ENCODE assay signal across 13 cellular contexts in genomic region chr1:15206418-15207030, GRCh38. TPM values are rescaled to one million over a fixed set of nuclear protein-coding genes. Genes with fewer than 3 reads are reported as not detected.
DNase-seq lines count a peak whose midpoint lies in the region; ATAC-seq and TF ChIP-seq lines count a peak whose summit lies in the region.
"Had no signal": no experiment of that assay in that cellular context is flagged by ENCODE, and none has a peak within 500 bp of the region (broad histone marks: within the 10 kb centered on the region; RNA-seq: fewer than 3 reads in every experiment).

No MANE protein-coding gene starts in this region.

- H3K23me2 ChIP-seq in H9 (ENCODE audit: insufficient read length, low read depth, low read length, poor library complexity, severe bottlenecking) = no peaks in the 10 kb centered on the region

- no peak overlapping the region for H3K14ac ChIP-seq in H9 (ENCODE audit: insufficient read depth, low read length)

- no peaks in the 10 kb centered on the region; the same call in 1 of the 2 replicates for H3K4me1 ChIP-seq in H9 (ENCODE audit: insufficient read depth, low read length)
- peaks cover 7% of the 10 kb centered on the region for H3K4me1 ChIP-seq in RWPE2 (ENCODE audit: insufficient read depth, poor library complexity, severe bottlenecking)
- H3K4me1 ChIP-seq in Karpas-422 (ENCODE audit: low read length) = no peaks in the 10 kb centered on the region

- H3K4ac ChIP-seq in H9 (ENCODE audit: low read depth, low read length) = no peak overlapping the region

- H3K79me2 ChIP-seq in H9 (ENCODE audit: insufficient read depth, low read length) (no peaks in the 10 kb centered on the region), Karpas-422 (ENCODE audit: low read length) (no peaks in the 10 kb centered on the region)

- no peak overlapping the region for H4K5ac ChIP-seq in H9 (ENCODE audit: insufficient read length, low read depth, low read length)

- H3K9me3 Mint-ChIP-seq in H9 (no peaks in the 10 kb centered on the region; a peak in 1 of 5 replicates), glutamatergic neuron (ENCODE audit: unreplicated experiment) (peaks cover 3% of the 10 kb centered on the region), progenitor cell of endocrine pancreas (ENCODE audit: low read depth) (no peaks in the 10 kb centered on the region)

- no peaks in the 10 kb centered on the region for H3K9me2 ChIP-seq in Karpas-422 (replicated peaks; ENCODE audit: insufficient read depth, low read length)

- no peak overlapping the region for H3K4me3 ChIP-seq in RWPE2 (ENCODE audit: severe bottlenecking)
- H3K4me3 ChIP-seq in Karpas-422 (ENCODE audit: low read length) = no peak overlapping the region

- H3K4me3 Mint-ChIP-seq in H9 (peak overlapping the region; percentile 47 to 74), glutamatergic neuron (ENCODE audit: unreplicated experiment) (peak overlapping the region; percentile 25), progenitor cell of endocrine pancreas (ENCODE audit: low read depth) (peak overlapping the region; percentile 2)

- no peak overlapping the region for H2BK20ac ChIP-seq in H9 (ENCODE audit: low read depth, low read length, poor library complexity, severe bottlenecking)

- H3T11ph ChIP-seq in H9 (ENCODE audit: low read length) = no peak overlapping the region

- H3K9ac ChIP-seq in H9 (ENCODE audit: extremely low read depth, insufficient read length, low read length) (no peak overlapping the region), Karpas-422 (ENCODE audit: low read length) (no peak overlapping the region)

- H2AK5ac ChIP-seq in H9 (ENCODE audit: insufficient read length, low read length) = no peak overlapping the region

- DNase-seq in H9 = no peak
- no peak for DNase-seq in RWPE2 (ENCODE audit: low spot score)
- DNase-seq in glutamatergic neuron = no peak
- DNase-seq in progenitor cell of endocrine pancreas (ENCODE audit: low spot score, unreplicated experiment) = no peak
- DNase-seq in Karpas-422 = no peak
- DNase-seq: activated CD4-positive, alpha-beta T cell treated with anti-CD3 and anti-CD28 coated beads, Interleukin-2, amount 50 U/mL, for 48 hours; activated naive CD4-positive, alpha-beta T cell treated with anti-CD3 and anti-CD28 coated beads, Interleukin-2, amount 50 U/mL, for 16 hours; COR-L47; effector CD8-positive, alpha-beta T cell; MV-4-11 had no signal

- no peak overlapping the region for H4K8ac ChIP-seq in H9 (replicated peaks; ENCODE audit: insufficient read length, low read depth, low read length)

- peak overlapping the region; percentile 18 for H3K27ac ChIP-seq in H9 (ENCODE audit: insufficient read length, low read depth, low read length)
- no peak overlapping the region for H3K27ac ChIP-seq in RWPE2 (ENCODE audit: poor library complexity, severe bottlenecking)
- no peak overlapping the region for H3K27ac ChIP-seq in Karpas-422 (ENCODE audit: low read length)

- no peak overlapping the region for H3K23ac ChIP-seq in H9 (ENCODE audit: insufficient read length, low read depth, low read length)

- H3K27me3 Mint-ChIP-seq in H9 (ENCODE audit: low read depth) = no peaks in the 10 kb centered on the region
- peaks cover 5% of the 10 kb centered on the region for H3K27me3 Mint-ChIP-seq in glutamatergic neuron (ENCODE audit: unreplicated experiment)
- H3K27me3 Mint-ChIP-seq in progenitor cell of endocrine pancreas = no peaks in the 10 kb centered on the region

- H2BK120ac ChIP-seq in H9 (ENCODE audit: low read depth, low read length, poor library complexity, severe bottlenecking) = no peak overlapping the region

- H2BK5ac ChIP-seq in H9 (ENCODE audit: insufficient read length, low read length) = no peak overlapping the region

- H3K36me3 ChIP-seq in RWPE2 (ENCODE audit: low read depth) = peaks cover 13% of the 10 kb centered on the region
- no peaks in the 10 kb centered on the region for H3K36me3 ChIP-seq in Karpas-422 (ENCODE audit: insufficient read depth, low read length)

- no peak overlapping the region for H2BK15ac ChIP-seq in H9 (ENCODE audit: low read depth, low read length)

- no peak overlapping the region for H3K56ac ChIP-seq in H9 (ENCODE audit: insufficient read length, low read depth, low read length)

- no peaks in the 10 kb centered on the region for H3K36me3 Mint-ChIP-seq in H9 (ENCODE audit: insufficient read depth in 1 of 3, low read depth in 3 of 3)
- H3K36me3 Mint-ChIP-seq in glutamatergic neuron (ENCODE audit: unreplicated experiment) = peaks cover 6% of the 10 kb centered on the region
- no peaks in the 10 kb centered on the region for H3K36me3 Mint-ChIP-seq in progenitor cell of endocrine pancreas (ENCODE audit: insufficient read depth)

- H3K9me3 ChIP-seq in H9 (ENCODE audit: control insufficient read depth, low read depth, low read length) (no peaks in the 10 kb centered on the region), RWPE2 (ENCODE audit: severe bottlenecking) (no peaks in the 10 kb centered on the region), Karpas-422 (ENCODE audit: low read length) (no peaks in the 10 kb centered on the region)

- H3K27ac Mint-ChIP-seq in H9 (peak overlapping the region; percentile 91 to 93 (median 93)), glutamatergic neuron (ENCODE audit: unreplicated experiment) (no peak overlapping the region), progenitor cell of endocrine pancreas (peak overlapping the region; percentile 6)

- H4K91ac ChIP-seq in H9 (ENCODE audit: insufficient read length, low read depth, low read length) = no peak overlapping the region

- H2AFZ ChIP-seq in H9 (ENCODE audit: low read length) = no peak overlapping the region
- H2AFZ ChIP-seq in Karpas-422 (ENCODE audit: low read length) = no peak overlapping the region

- ATAC-seq in RWPE2 (ENCODE audit: low read depth) = peak; percentile 67; the same call in 2 of the 3 replicates
- ATAC-seq in HG02973 (IDR thresholded peaks at IDR 0.05; ENCODE audit: unreplicated experiment) = no peak
- ATAC-seq in GM19463 (IDR thresholded peaks at IDR 0.05; ENCODE audit: unreplicated experiment) = no peak
- ATAC-seq in HG02884 (IDR thresholded peaks at IDR 0.05; ENCODE audit: unreplicated experiment) = no peak

- WGBS in H9 (ENCODE audit: extremely low coverage, insufficient read length, low lambda C conversion rate) = no CpG with 5 or more reads among the region's 8 CpGs

- H3K27me3 ChIP-seq in H9 (ENCODE audit: insufficient read depth, low read length) (no peaks in the 10 kb centered on the region), RWPE2 (ENCODE audit: insufficient read depth, poor library complexity, severe bottlenecking) (no peaks in the 10 kb centered on the region), Karpas-422 (ENCODE audit: low read length) (no peaks in the 10 kb centered on the region)

- no peaks in the 10 kb centered on the region for H3K79me1 ChIP-seq in H9 (ENCODE audit: insufficient read depth, low read depth, low read length, poor library complexity, severe bottlenecking)

- no peak overlapping the region for H2BK12ac ChIP-seq in H9 (ENCODE audit: insufficient read length, low read depth, low read length)

- no peak overlapping the region for H3K18ac ChIP-seq in H9 (ENCODE audit: insufficient read length, low read depth, low read length)

- H4K20me1 ChIP-seq in H9 (ENCODE audit: control insufficient read depth, insufficient read depth, insufficient read length) = no peaks in the 10 kb centered on the region
- no peaks in the 10 kb centered on the region; the same call in 1 of the 2 replicates for H4K20me1 ChIP-seq in Karpas-422 (ENCODE audit: insufficient read depth, low read depth, low read length)

- peak overlapping the region; percentile 52 for H3K4me2 ChIP-seq in H9 (ENCODE audit: insufficient read depth, insufficient read length, low read length)
- no peak overlapping the region for H3K4me2 ChIP-seq in Karpas-422 (ENCODE audit: low read depth, low read length, poor library complexity, severe bottlenecking)

- no peak for TF ChIP-seq CTCF in H9 (conservative IDR thresholded peaks at IDR 0.05)
- no peak for TF ChIP-seq CTCF in RWPE2 (IDR thresholded peaks at IDR 0.05; ENCODE audit: poor library complexity, severe bottlenecking)
- TF ChIP-seq CTCF in glutamatergic neuron (IDR thresholded peaks at IDR 0.05; ENCODE audit: partially characterized antibody, unreplicated experiment) = no peak
- no peak for TF ChIP-seq CTCF in progenitor cell of endocrine pancreas (IDR thresholded peaks at IDR 0.05; ENCODE audit: unreplicated experiment)

- peaks cover 30 to 42% of the 10 kb centered on the region in 2 experiments for H3K4me1 Mint-ChIP-seq in H9
- peaks cover 14% of the 10 kb centered on the region for H3K4me1 Mint-ChIP-seq in glutamatergic neuron (ENCODE audit: low read depth, unreplicated experiment)
- peaks cover 41% of the 10 kb centered on the region for H3K4me1 Mint-ChIP-seq in progenitor cell of endocrine pancreas (ENCODE audit: low read depth)

RNA-seq across cellular contexts. Expression of gene FHAD1, which starts 40.5 kb away (rescaled TPM):
- 1.2 and 1.9 TPM in 2 replicates for total RNA-seq in H9 (2021)
- total RNA-seq in glutamatergic neuron (ENCODE audit: unreplicated experiment) = not detected
- total RNA-seq in progenitor cell of endocrine pancreas = 5.0 and 5.3 TPM in 2 replicates
- 0.45 and 1.2 TPM in 2 replicates for total RNA-seq in Karpas-422 (2014; rRNA removed; shearing (Covaris generic); ENCODE audit: low replicate concordance)

RNA-seq across cellular contexts. Expression of gene TMEM51, which starts 53.0 kb away (rescaled TPM):
- total RNA-seq in H9 (2021) = 4.6 and 4.8 TPM in 2 replicates
- total RNA-seq in glutamatergic neuron (ENCODE audit: unreplicated experiment) = 3.2 TPM
- 14.8 and 14.9 TPM in 2 replicates for total RNA-seq in progenitor cell of endocrine pancreas
- not detected in 2 replicates for total RNA-seq in Karpas-422 (2014; rRNA removed; shearing (Covaris generic); ENCODE audit: low replicate concordance)

Comparison
In these comparisons a context has a peak if more than half of its experiments do, and no peak if none do; other contexts are left out.
1. H3K4me3 Mint-ChIP-seq: peak in every context shown above with its lines; median percentile 60 in H9; 25 in glutamatergic neuron; 2 in progenitor cell of endocrine pancreas.